In genomic region chr1:145956361-145956760, GRCh38 we compare ENCODE assay signal across 9 cellular contexts. TPM values are rescaled to one million over a fixed set of nuclear protein-coding genes. Genes with fewer than 3 reads are reported as not detected.
A peak's percentile ranks its signal among the peaks of the same experiment; 100 is the strongest.
DNase-seq lines count a peak whose midpoint lies in the region; ATAC-seq, FAIRE-seq and TF ChIP-seq lines count a peak whose summit lies in the region.
"Had no signal": no experiment of that assay in that cellular context is flagged by ENCODE, and none has a peak within 500 bp of the region (broad histone marks: within the 10 kb centered on the region; RNA-seq: fewer than 3 reads in every experiment).

No MANE protein-coding gene starts in this region.

- TF ChIP-seq POLR2A in stomach (IDR thresholded peaks at IDR 0.05) = no peak

- H3K4me1 ChIP-seq in keratinocyte (ENCODE audit: control insufficient read depth, extremely low read depth, insufficient read depth, low read length) (peaks cover 29% of the 10 kb centered on the region), stomach (peaks cover 29 to 79% (median 62%) of the 10 kb centered on the region in 4 donors)

- H3K9ac ChIP-seq in keratinocyte (ENCODE audit: control insufficient read depth, extremely low read depth, insufficient read depth, low read length) = peak overlapping the region; percentile 80

- ATAC-seq in activated T-helper 17 cell treated with anti-CD3 and anti-CD28 coated beads, Interleukin-2, amount 50 U/mL, for 72 hours (replicated peaks) = no peak
- ATAC-seq: esophagus mucosa had no signal

- no peaks in the 10 kb centered on the region for H3K27me3 ChIP-seq in HL-60 (ENCODE audit: insufficient read depth, poor library complexity, severe bottlenecking)
- no peaks in the 10 kb centered on the region for H3K27me3 ChIP-seq in keratinocyte (ENCODE audit: control insufficient read depth, extremely low read depth, insufficient read depth, low read length)
- peaks cover 0 to 8% (median 2%) of the 10 kb centered on the region in 3 donors for H3K27me3 ChIP-seq in stomach

- no peaks in the 10 kb centered on the region for H4K20me1 ChIP-seq in keratinocyte (ENCODE audit: control insufficient read depth, extremely low read depth, insufficient read depth, low read length)

- H2AFZ ChIP-seq in keratinocyte (ENCODE audit: control insufficient read depth, low read length) = peak overlapping the region; percentile 88

- intact Hi-C loops in stomach (cut with DNase I; ENCODE audit: low total_unique reads) = no loop called here

- FAIRE-seq in keratinocyte (lab: Jason Lieb, UNC) = no peak

- H3K27ac ChIP-seq in HL-60 (replicated peaks) = no peak overlapping the region
- peak overlapping the region; percentile 45 for H3K27ac ChIP-seq in keratinocyte (ENCODE audit: control insufficient read depth, insufficient read depth, low read length)
- H3K27ac ChIP-seq in stomach = peak overlapping the region in 4 of 5 donors; percentile 92 to 99 (median 96)

- H3K9me3 ChIP-seq in keratinocyte (ENCODE audit: control insufficient read depth, low read depth, low read length) (no peaks in the 10 kb centered on the region), stomach (no peaks in the 10 kb centered on the region)

- no peaks in the 10 kb centered on the region for H3K9me3 Mint-ChIP-seq in activated T-helper 17 cell treated with anti-CD3 and anti-CD28 coated beads, Interleukin-2, amount 50 U/mL, for 72 hours

- peak overlapping the region; percentile 95 for H3K4me3 Mint-ChIP-seq in activated T-helper 17 cell treated with anti-CD3 and anti-CD28 coated beads, Interleukin-2, amount 50 U/mL, for 72 hours

- no peak for TF ChIP-seq EP300 in stomach (IDR thresholded peaks at IDR 0.05)

- H3K4me1 Mint-ChIP-seq in activated T-helper 17 cell treated with anti-CD3 and anti-CD28 coated beads, Interleukin-2, amount 50 U/mL, for 72 hours = peaks cover 53% of the 10 kb centered on the region

- H3K4me3 ChIP-seq in HL-60 (replicated peaks; ENCODE audit: insufficient read depth, low read length) = peak overlapping the region; percentile 69
- H3K4me3 ChIP-seq in keratinocyte (ENCODE audit: control insufficient read depth in 2 of 3, extremely low read depth in 1 of 3, insufficient read depth in 2 of 3, low read depth in 1 of 3, low read length in 3 of 3) = peak overlapping the region; percentile 66 to 82 (median 74)
- peak overlapping the region; percentile 82 to 96 (median 92) for H3K4me3 ChIP-seq in stomach

- no peaks in the 10 kb centered on the region for H3K27me3 Mint-ChIP-seq in activated T-helper 17 cell treated with anti-CD3 and anti-CD28 coated beads, Interleukin-2, amount 50 U/mL, for 72 hours

- DNase-seq in HL-60 (ENCODE audit: low read depth in 1 of 2, low spot score in 1 of 2) (no peak), keratinocyte (ENCODE audit: low read depth, low spot score) (no peak), stomach (no peak), NCI-H1105 (lab: John Stamatoyannopoulos, UW) (no peak), NCI-H524 treated with DMSO at 0.1 percent for 48 hours (lab: John Stamatoyannopoulos, UW) (no peak), GM19240 (ENCODE audit: insufficient read length, low spot score) (no peak)
- DNase-seq: KBM-7 had no signal

- peak overlapping the region; percentile 98 for H3K4me2 ChIP-seq in keratinocyte (ENCODE audit: control insufficient read depth, extremely low read depth, insufficient read depth, low read depth, low read length)

- H3K79me2 ChIP-seq in keratinocyte (ENCODE audit: control insufficient read depth, insufficient read depth, low read length) = peaks cover 12% of the 10 kb centered on the region

- dilution Hi-C loops in keratinocyte (cut with MboI; ENCODE audit: extremely low pct_ligation_motif_present, low sequenced_read_pairs) = no loop called here

- H3K36me3 Mint-ChIP-seq in activated T-helper 17 cell treated with anti-CD3 and anti-CD28 coated beads, Interleukin-2, amount 50 U/mL, for 72 hours (ENCODE audit: low read depth) = peaks cover 63% of the 10 kb centered on the region

- TF ChIP-seq CTCF in HL-60 (IDR thresholded peaks at IDR 0.05; ENCODE audit: insufficient read depth, low read length) (no peak), keratinocyte (optimal IDR thresholded peaks at IDR 0.05 in 1 of 3, IDR thresholded peaks at IDR 0.05 in 1 of 3, conservative IDR thresholded peaks at IDR 0.05 in 1 of 3; ENCODE audit: extremely low read depth in 1 of 3, insufficient read depth in 2 of 3, low read length in 3 of 3) (no peak), stomach (IDR thresholded peaks at IDR 0.05) (no peak)

- H3K27ac Mint-ChIP-seq in activated T-helper 17 cell treated with anti-CD3 and anti-CD28 coated beads, Interleukin-2, amount 50 U/mL, for 72 hours = peak overlapping the region; percentile 89

- H3K36me3 ChIP-seq in keratinocyte (ENCODE audit: control insufficient read depth in 2 of 2, extremely low read depth in 1 of 2, insufficient read depth in 2 of 2, low read length in 2 of 2) (no peaks in the 10 kb centered on the region), stomach (no peaks in the 10 kb centered on the region)

- H3K9me1 ChIP-seq in keratinocyte (ENCODE audit: control insufficient read depth, extremely low read depth, insufficient read depth, low read length) = no peaks in the 10 kb centered on the region

RNA-seq across cellular contexts. Expression of gene LIX1L, which starts 1.5 kb away (rescaled TPM):
- total RNA-seq in activated T-helper 17 cell treated with anti-CD3 and anti-CD28 coated beads, Interleukin-2, amount 50 U/mL, for 72 hours = 10 to 100 TPM; 43.4 to 61.2 TPM
- 9.2 to 26.4 TPM (median 20.0 TPM) in 3 replicates for polyA plus RNA-seq in keratinocyte
- polyA plus RNA-seq in keratinocyte (2011; ENCODE audit: low read depth) = 0.77 TPM
- polyA plus RNA-seq in keratinocyte (2011; cell fraction: cytosol; rRNA removed) = 16.8 and 21.1 TPM in 2 replicates
- polyA plus RNA-seq in keratinocyte (2011; cell fraction: nucleus; rRNA removed) = 12.9 and 13.4 TPM in 2 replicates
- polyA plus RNA-seq in keratinocyte (2012; ENCODE audit: low replicate concordance) = 2.4 and 9.0 TPM in 2 replicates
- 10.7 to 17.8 TPM (median 16.1 TPM) in 3 replicates for polyA minus RNA-seq in keratinocyte
- polyA minus RNA-seq in keratinocyte (2011; cell fraction: cytosol; rRNA and poly(A)+ RNA removed) = 18.8 TPM
- polyA minus RNA-seq in keratinocyte (2011; cell fraction: nucleus; rRNA and poly(A)+ RNA removed) = 5.2 and 8.9 TPM in 2 replicates
- 10 to 100 TPM in 3 of 5 donors, 1 to 10 TPM in 2; 5.8 to 28.4 (median 14.0) TPM for total RNA-seq in stomach
- polyA plus RNA-seq in stomach = 1 to 10 TPM; 7.2 to 8.2 (median 7.4) TPM

RNA-seq across cellular contexts. Expression of gene ANKRD34A, which starts 8.0 kb away (rescaled TPM):
- 1 to 10 TPM; 4.6 to 4.8 TPM for total RNA-seq in activated T-helper 17 cell treated with anti-CD3 and anti-CD28 coated beads, Interleukin-2, amount 50 U/mL, for 72 hours
- polyA plus RNA-seq in keratinocyte = 0.53 to 0.83 TPM (median 0.66 TPM) in 3 replicates
- not detected for polyA plus RNA-seq in keratinocyte (2011; ENCODE audit: low read depth)
- polyA plus RNA-seq in keratinocyte (2011; cell fraction: cytosol; rRNA removed) = 0.46 and 0.81 TPM in 2 replicates
- 1.5 and 1.6 TPM in 2 replicates for polyA plus RNA-seq in keratinocyte (2011; cell fraction: nucleus; rRNA removed)
- polyA plus RNA-seq in keratinocyte (2012; ENCODE audit: low replicate concordance) = 0.20 and 0.78 TPM in 2 replicates
- 0.29 to 1.9 TPM (median 0.40 TPM) in 3 replicates for polyA minus RNA-seq in keratinocyte
- polyA minus RNA-seq in keratinocyte (2011; cell fraction: cytosol; rRNA and poly(A)+ RNA removed) = 1.7 TPM
- 0.47 and 0.95 TPM in 2 replicates for polyA minus RNA-seq in keratinocyte (2011; cell fraction: nucleus; rRNA and poly(A)+ RNA removed)
- 1 to 10 TPM in 1 of 5 donors, under 1 TPM in 2, not detected in 2; 0.73 to 2.6 (median 0.87) TPM for total RNA-seq in stomach
- under 1 TPM in 2 of 3 donors, not detected in 1; 0.19 to 0.45 TPM for polyA plus RNA-seq in stomach

RNA-seq across cellular contexts. Expression of gene POLR3GL, which starts 8.1 kb away (rescaled TPM):
- total RNA-seq in activated T-helper 17 cell treated with anti-CD3 and anti-CD28 coated beads, Interleukin-2, amount 50 U/mL, for 72 hours = 10 to 100 TPM; 16.9 to 26.0 TPM
- polyA plus RNA-seq in keratinocyte (8.1 to 14.0 TPM (median 10.0 TPM) in 3 replicates), stomach (10 to 100 TPM; 31.4 to 53.2 (median 43.9) TPM)
- 8.0 TPM for polyA plus RNA-seq in keratinocyte (2011; ENCODE audit: low read depth)
- 11.0 and 11.3 TPM in 2 replicates for polyA plus RNA-seq in keratinocyte (2011; cell fraction: cytosol; rRNA removed)
- 6.8 and 8.9 TPM in 2 replicates for polyA plus RNA-seq in keratinocyte (2011; cell fraction: nucleus; rRNA removed)
- polyA plus RNA-seq in keratinocyte (2012; ENCODE audit: low replicate concordance) = 9.6 and 16.1 TPM in 2 replicates
- polyA minus RNA-seq in keratinocyte = 3.7 to 6.9 TPM (median 4.3 TPM) in 3 replicates
- 5.8 TPM for polyA minus RNA-seq in keratinocyte (2011; cell fraction: cytosol; rRNA and poly(A)+ RNA removed)
- 1.9 and 3.1 TPM in 2 replicates for polyA minus RNA-seq in keratinocyte (2011; cell fraction: nucleus; rRNA and poly(A)+ RNA removed)
- total RNA-seq in stomach = 100 to 1,000 TPM in 1 of 5 donors, 10 to 100 TPM in 3, 1 to 10 TPM in 1; 5.8 to 165 (median 18.9) TPM

RNA-seq across cellular contexts. Expression of gene RBM8A, which starts 29.1 kb away (rescaled TPM):
- 100 to 1,000 TPM; 222 to 275 TPM for total RNA-seq in activated T-helper 17 cell treated with anti-CD3 and anti-CD28 coated beads, Interleukin-2, amount 50 U/mL, for 72 hours
- polyA plus RNA-seq in keratinocyte (111 to 209 TPM (median 194 TPM) in 3 replicates), stomach (100 to 1,000 TPM in 2 of 3 donors, 10 to 100 TPM in 1; 79.3 to 113 (median 101) TPM)
- polyA plus RNA-seq in keratinocyte (2011; ENCODE audit: low read depth) = 280 TPM
- polyA plus RNA-seq in keratinocyte (2011; cell fraction: cytosol; rRNA removed) = 143 and 166 TPM in 2 replicates
- 84.1 and 141 TPM in 2 replicates for polyA plus RNA-seq in keratinocyte (2011; cell fraction: nucleus; rRNA removed)
- polyA plus RNA-seq in keratinocyte (2012; ENCODE audit: low replicate concordance) = 168 and 229 TPM in 2 replicates
- polyA minus RNA-seq in keratinocyte = 15.1 to 80.3 TPM (median 34.1 TPM) in 3 replicates
- 63.5 TPM for polyA minus RNA-seq in keratinocyte (2011; cell fraction: cytosol; rRNA and poly(A)+ RNA removed)
- polyA minus RNA-seq in keratinocyte (2011; cell fraction: nucleus; rRNA and poly(A)+ RNA removed) = 9.0 and 29.2 TPM in 2 replicates
- 10 to 100 TPM in 4 of 5 donors, 1 to 10 TPM in 1; 9.3 to 81.3 (median 44.6) TPM for total RNA-seq in stomach

RNA-seq across cellular contexts. Expression of gene PEX11B, which starts 37.8 kb away (rescaled TPM):
- 10 to 100 TPM; 23.6 to 25.2 TPM for total RNA-seq in activated T-helper 17 cell treated with anti-CD3 and anti-CD28 coated beads, Interleukin-2, amount 50 U/mL, for 72 hours
- polyA plus RNA-seq in keratinocyte = 43.7 to 97.7 TPM (median 89.0 TPM) in 3 replicates
- 4.3 TPM for polyA plus RNA-seq in keratinocyte (2011; ENCODE audit: low read depth)
- polyA plus RNA-seq in keratinocyte (2011; cell fraction: cytosol; rRNA removed) = 44.3 and 61.6 TPM in 2 replicates
- 45.9 and 49.3 TPM in 2 replicates for polyA plus RNA-seq in keratinocyte (2011; cell fraction: nucleus; rRNA removed)
- 24.2 and 33.7 TPM in 2 replicates for polyA plus RNA-seq in keratinocyte (2012; ENCODE audit: low replicate concordance)
- 38.9 to 50.0 TPM (median 47.9 TPM) in 3 replicates for polyA minus RNA-seq in keratinocyte
- 29.9 TPM for polyA minus RNA-seq in keratinocyte (2011; cell fraction: cytosol; rRNA and poly(A)+ RNA removed)
- 13.9 and 16.0 TPM in 2 replicates for polyA minus RNA-seq in keratinocyte (2011; cell fraction: nucleus; rRNA and poly(A)+ RNA removed)
- total RNA-seq in stomach = 10 to 100 TPM; 15.6 to 42.3 (median 25.2) TPM
- 10 to 100 TPM; 23.0 to 46.6 (median 38.4) TPM for polyA plus RNA-seq in stomach
